Comparison of ENCODE assay signal across 2 cellular contexts in genomic region chr7:159013181-159013690, GRCh38.
TF ChIP-seq lines count a peak whose summit lies in the region.

No MANE protein-coding gene starts in this region.

TF ChIP-seq in HCT116, 20 proteins besides CTCF, POLR2A, EP300 and RAD21 (continued from another document):
- TF ChIP-seq ZNF274 (IDR thresholded peaks at IDR 0.05; ENCODE audit: low read depth, low read length) (no peak), SIN3A (IDR thresholded peaks at IDR 0.05; ENCODE audit: low read depth) (no peak), EZH2 (IDR thresholded peaks at IDR 0.05) (no peak), CBX3 (IDR thresholded peaks at IDR 0.05; ENCODE audit: low read depth) (no peak), FOSL1 (IDR thresholded peaks at IDR 0.05; ENCODE audit: low read depth) (no peak), TCF7L2 (IDR thresholded peaks at IDR 0.05; ENCODE audit: borderline replicate concordance, extremely low read depth, insufficient read depth, insufficient read length) (no peak), ZFX (IDR thresholded peaks at IDR 0.05) (no peak), EGR1 (IDR thresholded peaks at IDR 0.05; ENCODE audit: low read depth) (no peak), CEBPB (IDR thresholded peaks at IDR 0.05; ENCODE audit: low read depth) (no peak), SP1 (IDR thresholded peaks at IDR 0.05; ENCODE audit: low read depth) (no peak), YY1 (IDR thresholded peaks at IDR 0.05; ENCODE audit: extremely low read depth, insufficient replicate concordance, low read depth, low read length) (no peak), POLR2AphosphoS5 (IDR thresholded peaks at IDR 0.05; ENCODE audit: low read depth, low read length) (no peak), SRF (IDR thresholded peaks at IDR 0.05; ENCODE audit: low read depth) (no peak)
- TF ChIP-seq, protein P1, sequence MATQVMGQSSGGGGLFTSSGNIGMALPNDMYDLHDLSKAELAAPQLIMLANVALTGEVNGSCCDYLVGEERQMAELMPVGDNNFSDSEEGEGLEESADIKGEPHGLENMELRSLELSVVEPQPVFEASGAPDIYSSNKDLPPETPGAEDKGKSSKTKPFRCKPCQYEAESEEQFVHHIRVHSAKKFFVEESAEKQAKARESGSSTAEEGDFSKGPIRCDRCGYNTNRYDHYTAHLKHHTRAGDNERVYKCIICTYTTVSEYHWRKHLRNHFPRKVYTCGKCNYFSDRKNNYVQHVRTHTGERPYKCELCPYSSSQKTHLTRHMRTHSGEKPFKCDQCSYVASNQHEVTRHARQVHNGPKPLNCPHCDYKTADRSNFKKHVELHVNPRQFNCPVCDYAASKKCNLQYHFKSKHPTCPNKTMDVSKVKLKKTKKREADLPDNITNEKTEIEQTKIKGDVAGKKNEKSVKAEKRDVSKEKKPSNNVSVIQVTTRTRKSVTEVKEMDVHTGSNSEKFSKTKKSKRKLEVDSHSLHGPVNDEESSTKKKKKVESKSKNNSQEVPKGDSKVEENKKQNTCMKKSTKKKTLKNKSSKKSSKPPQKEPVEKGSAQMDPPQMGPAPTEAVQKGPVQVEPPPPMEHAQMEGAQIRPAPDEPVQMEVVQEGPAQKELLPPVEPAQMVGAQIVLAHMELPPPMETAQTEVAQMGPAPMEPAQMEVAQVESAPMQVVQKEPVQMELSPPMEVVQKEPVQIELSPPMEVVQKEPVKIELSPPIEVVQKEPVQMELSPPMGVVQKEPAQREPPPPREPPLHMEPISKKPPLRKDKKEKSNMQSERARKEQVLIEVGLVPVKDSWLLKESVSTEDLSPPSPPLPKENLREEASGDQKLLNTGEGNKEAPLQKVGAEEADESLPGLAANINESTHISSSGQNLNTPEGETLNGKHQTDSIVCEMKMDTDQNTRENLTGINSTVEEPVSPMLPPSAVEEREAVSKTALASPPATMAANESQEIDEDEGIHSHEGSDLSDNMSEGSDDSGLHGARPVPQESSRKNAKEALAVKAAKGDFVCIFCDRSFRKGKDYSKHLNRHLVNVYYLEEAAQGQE (IDR thresholded peaks at IDR 0.05; ENCODE audit: low read depth), result no peak
- TF ChIP-seq, protein P2, sequence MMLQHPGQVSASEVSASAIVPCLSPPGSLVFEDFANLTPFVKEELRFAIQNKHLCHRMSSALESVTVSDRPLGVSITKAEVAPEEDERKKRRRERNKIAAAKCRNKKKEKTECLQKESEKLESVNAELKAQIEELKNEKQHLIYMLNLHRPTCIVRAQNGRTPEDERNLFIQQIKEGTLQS (IDR thresholded peaks at IDR 0.05), result no peak

TF ChIP-seq in HepG2, 621 proteins besides CTCF, POLR2A, EP300 and RAD21 (continues in another document):
- TF ChIP-seq, protein P3, sequence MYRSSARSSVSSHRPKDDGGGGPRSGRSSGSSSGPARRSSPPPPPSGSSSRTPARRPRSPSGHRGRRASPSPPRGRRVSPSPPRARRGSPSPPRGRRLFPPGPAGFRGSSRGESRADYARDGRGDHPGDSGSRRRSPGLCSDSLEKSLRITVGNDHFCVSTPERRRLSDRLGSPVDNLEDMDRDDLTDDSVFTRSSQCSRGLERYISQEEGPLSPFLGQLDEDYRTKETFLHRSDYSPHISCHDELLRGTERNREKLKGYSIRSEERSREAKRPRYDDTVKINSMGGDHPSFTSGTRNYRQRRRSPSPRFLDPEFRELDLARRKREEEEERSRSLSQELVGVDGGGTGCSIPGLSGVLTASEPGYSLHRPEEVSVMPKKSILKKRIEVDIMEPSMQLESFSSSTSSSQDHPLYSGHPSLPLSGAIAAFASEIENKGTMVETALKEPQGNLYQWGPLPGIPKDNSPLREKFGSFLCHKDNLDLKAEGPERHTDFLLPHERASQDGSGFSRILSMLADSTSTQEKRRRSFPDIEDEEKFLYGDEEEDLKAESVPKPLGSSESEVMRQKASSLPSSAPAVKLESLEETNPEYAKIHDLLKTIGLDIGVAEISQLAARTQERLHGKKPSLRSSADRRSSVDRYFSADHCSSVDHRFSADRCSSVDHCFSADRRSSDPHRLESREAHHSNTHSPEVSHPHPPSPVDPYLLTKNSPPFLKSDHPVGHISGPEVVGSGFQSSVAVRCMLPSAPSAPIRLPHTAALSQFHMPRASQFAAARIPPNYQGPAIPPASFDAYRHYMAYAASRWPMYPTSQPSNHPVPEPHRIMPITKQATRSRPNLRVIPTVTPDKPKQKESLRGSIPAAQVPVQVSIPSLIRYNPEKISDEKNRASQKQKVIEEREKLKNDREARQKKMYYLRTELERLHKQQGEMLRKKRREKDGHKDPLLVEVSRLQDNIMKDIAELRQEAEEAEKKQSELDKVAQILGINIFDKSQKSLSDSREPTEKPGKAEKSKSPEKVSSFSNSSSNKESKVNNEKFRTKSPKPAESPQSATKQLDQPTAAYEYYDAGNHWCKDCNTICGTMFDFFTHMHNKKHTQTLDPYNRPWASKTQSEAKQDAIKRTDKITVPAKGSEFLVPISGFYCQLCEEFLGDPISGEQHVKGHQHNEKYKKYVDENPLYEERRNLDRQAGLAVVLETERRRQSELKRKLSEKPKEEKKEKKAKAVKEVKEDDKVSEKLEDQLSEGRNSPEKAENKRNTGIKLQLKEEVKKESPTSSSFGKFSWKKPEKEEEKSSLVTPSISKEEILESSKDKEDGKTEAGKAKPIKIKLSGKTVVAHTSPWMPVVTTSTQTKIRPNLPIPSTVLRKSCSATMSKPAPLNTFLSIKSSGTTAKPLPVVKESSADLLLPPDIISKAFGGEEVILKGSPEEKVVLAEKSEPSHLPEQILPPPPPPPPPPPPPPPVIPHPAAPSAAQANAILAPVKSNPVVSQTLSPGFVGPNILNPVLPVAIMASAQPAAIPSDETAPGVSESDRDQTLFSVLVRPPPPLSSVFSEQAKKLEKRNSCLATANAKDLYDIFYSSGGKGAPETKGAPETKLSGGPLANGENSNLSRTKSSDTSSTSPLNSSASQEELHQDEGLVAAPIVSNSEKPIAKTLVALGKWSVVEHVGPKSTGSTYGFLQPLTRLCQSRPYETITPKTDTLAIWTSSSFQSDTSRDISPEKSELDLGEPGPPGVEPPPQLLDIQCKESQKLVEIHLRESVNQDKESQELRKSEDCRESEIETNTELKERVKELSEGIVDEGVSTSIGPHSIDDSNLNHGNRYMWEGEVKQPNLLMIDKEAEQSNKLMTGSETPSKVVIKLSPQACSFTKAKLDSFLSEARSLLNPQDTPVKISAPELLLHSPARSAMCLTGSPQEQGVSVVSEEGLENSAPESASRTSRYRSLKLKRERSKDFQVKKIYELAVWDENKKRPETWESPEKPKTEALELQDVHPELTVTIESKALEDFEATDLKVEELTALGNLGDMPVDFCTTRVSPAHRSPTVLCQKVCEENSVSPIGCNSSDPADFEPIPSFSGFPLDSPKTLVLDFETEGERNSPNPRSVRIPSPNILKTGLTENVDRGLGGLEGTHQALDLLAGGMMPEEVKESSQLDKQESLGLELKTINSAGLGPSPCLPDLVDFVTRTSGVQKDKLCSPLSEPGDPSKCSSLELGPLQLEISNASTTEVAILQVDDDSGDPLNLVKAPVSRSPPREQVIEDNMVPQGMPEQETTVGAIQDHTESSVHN (CRISPR knock-in tag; IDR thresholded peaks at IDR 0.05), result no peak
- TF ChIP-seq HIC2 (CRISPR knock-in tag; IDR thresholded peaks at IDR 0.05; ENCODE audit: low read depth) (no peak), ZSCAN12 (CRISPR knock-in tag; IDR thresholded peaks at IDR 0.05) (no peak), ZNF639 (CRISPR knock-in tag; conservative IDR thresholded peaks at IDR 0.05) (no peak), SIN3B (IDR thresholded peaks at IDR 0.05; ENCODE audit: low read length) (no peak), FOXM1 (CRISPR knock-in tag; IDR thresholded peaks at IDR 0.05) (no peak), ZNF333 (CRISPR knock-in tag; IDR thresholded peaks at IDR 0.05; ENCODE audit: borderline replicate concordance) (no peak), MED13 (CRISPR knock-in tag; IDR thresholded peaks at IDR 0.05) (no peak), CBX1 (IDR thresholded peaks at IDR 0.05; ENCODE audit: low read depth) (no peak), NCOR1 (IDR thresholded peaks at IDR 0.05; ENCODE audit: borderline replicate concordance, low read length) (peak; percentile 25; the same call in 1 of the 2 replicates), ZFP36 (IDR thresholded peaks at IDR 0.05; ENCODE audit: borderline replicate concordance, low read depth, low read length, partially characterized antibody) (no peak), ARHGAP35 (CRISPR knock-in tag; IDR thresholded peaks at IDR 0.05; ENCODE audit: borderline replicate concordance) (no peak), KMT2A (CRISPR knock-in tag; IDR thresholded peaks at IDR 0.05) (no peak), FOXP1 (IDR thresholded peaks at IDR 0.05) (no peak), FOXP1 (CRISPR knock-in tag; IDR thresholded peaks at IDR 0.05) (no peak), NBN (conservative IDR thresholded peaks at IDR 0.05) (no peak), ONECUT2 (CRISPR knock-in tag; IDR thresholded peaks at IDR 0.05) (no peak), MBNL3 (CRISPR knock-in tag; conservative IDR thresholded peaks at IDR 0.05) (no peak), TBL1XR1 (IDR thresholded peaks at IDR 0.05; ENCODE audit: borderline replicate concordance, low read length, partially characterized antibody) (peak; percentile 83), ZBTB10 (CRISPR knock-in tag; IDR thresholded peaks at IDR 0.05; ENCODE audit: borderline replicate concordance) (no peak), PTBP1 (IDR thresholded peaks at IDR 0.05; ENCODE audit: low read depth, low read length, poor library complexity, severe bottlenecking) (no peak), NR2F1 (CRISPR knock-in tag; IDR thresholded peaks at IDR 0.05) (peak in 1 of 2 experiments; percentile 68; a peak in 2 of 4 replicates), JUNB (CRISPR knock-in tag; IDR thresholded peaks at IDR 0.05; ENCODE audit: borderline replicate concordance) (no peak)
- TF ChIP-seq, protein P4, sequence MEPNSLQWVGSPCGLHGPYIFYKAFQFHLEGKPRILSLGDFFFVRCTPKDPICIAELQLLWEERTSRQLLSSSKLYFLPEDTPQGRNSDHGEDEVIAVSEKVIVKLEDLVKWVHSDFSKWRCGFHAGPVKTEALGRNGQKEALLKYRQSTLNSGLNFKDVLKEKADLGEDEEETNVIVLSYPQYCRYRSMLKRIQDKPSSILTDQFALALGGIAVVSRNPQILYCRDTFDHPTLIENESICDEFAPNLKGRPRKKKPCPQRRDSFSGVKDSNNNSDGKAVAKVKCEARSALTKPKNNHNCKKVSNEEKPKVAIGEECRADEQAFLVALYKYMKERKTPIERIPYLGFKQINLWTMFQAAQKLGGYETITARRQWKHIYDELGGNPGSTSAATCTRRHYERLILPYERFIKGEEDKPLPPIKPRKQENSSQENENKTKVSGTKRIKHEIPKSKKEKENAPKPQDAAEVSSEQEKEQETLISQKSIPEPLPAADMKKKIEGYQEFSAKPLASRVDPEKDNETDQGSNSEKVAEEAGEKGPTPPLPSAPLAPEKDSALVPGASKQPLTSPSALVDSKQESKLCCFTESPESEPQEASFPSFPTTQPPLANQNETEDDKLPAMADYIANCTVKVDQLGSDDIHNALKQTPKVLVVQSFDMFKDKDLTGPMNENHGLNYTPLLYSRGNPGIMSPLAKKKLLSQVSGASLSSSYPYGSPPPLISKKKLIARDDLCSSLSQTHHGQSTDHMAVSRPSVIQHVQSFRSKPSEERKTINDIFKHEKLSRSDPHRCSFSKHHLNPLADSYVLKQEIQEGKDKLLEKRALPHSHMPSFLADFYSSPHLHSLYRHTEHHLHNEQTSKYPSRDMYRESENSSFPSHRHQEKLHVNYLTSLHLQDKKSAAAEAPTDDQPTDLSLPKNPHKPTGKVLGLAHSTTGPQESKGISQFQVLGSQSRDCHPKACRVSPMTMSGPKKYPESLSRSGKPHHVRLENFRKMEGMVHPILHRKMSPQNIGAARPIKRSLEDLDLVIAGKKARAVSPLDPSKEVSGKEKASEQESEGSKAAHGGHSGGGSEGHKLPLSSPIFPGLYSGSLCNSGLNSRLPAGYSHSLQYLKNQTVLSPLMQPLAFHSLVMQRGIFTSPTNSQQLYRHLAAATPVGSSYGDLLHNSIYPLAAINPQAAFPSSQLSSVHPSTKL (CRISPR knock-in tag; IDR thresholded peaks at IDR 0.05), result no peak
- TF ChIP-seq, protein P2 (CRISPR knock-in tag; IDR thresholded peaks at IDR 0.05), result no peak
- TF ChIP-seq, protein P5, sequence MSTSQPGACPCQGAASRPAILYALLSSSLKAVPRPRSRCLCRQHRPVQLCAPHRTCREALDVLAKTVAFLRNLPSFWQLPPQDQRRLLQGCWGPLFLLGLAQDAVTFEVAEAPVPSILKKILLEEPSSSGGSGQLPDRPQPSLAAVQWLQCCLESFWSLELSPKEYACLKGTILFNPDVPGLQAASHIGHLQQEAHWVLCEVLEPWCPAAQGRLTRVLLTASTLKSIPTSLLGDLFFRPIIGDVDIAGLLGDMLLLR (CRISPR knock-in tag; IDR thresholded peaks at IDR 0.05), result no peak
